10 cellular contexts compared by ENCODE assay signal in the genomic region with DNA sequence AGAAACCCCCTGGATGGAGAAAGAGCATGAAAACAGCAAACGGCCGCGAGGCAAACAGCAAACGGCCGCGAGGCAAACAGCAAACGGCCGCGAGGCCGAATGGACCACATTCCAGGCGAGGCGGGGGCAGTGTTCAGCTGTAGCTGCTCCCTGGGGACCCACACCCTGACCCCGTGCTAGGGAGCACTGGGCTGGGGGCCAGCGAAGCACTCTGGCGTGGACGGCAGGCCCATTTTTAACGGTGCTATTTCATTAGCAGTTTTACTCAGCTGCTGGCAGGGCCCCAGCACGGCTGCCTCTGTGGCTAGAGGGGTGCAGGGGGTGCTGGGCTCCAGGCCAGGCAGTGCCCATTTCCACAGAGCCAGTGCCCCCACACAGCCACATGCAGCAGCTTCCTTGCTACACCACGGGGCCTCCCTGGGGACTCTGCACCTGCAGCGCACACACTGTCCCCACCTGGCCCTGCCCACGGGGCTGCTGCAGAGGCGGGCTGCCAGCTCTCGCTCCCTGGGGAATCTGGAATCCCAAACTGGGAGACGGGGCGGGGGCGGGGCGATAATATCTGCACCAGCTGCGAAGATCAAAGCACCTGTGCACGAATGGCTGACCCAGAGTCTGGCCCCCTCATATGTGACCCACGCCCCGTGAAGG. TPM values are rescaled to one million over a fixed set of nuclear protein-coding genes. Genes with fewer than 3 reads are reported as not detected.
A peak's percentile ranks its signal among the peaks of the same experiment; 100 is the strongest.
DNase-seq lines count a peak whose midpoint lies in the region; TF ChIP-seq lines count a peak whose summit lies in the region.
"Had no signal": no experiment of that assay in that cellular context is flagged by ENCODE, and none has a peak within 500 bp of the region (broad histone marks: within the 10 kb centered on the region; RNA-seq: fewer than 3 reads in every experiment).

No MANE protein-coding gene starts in this region.

- H3K27ac ChIP-seq in VCaP (peak overlapping the region; percentile 21; the same call in 1 of the 2 replicates), caudate nucleus (ENCODE audit: low read depth, low read length) (no peak overlapping the region)

- peaks cover 2% of the 10 kb centered on the region for H3K36me3 Mint-ChIP-seq in IgD-negative memory B cell
- H3K36me3 Mint-ChIP-seq in endothelial cell (ENCODE audit: low read depth, unreplicated experiment): no peaks in the 10 kb centered on the region
- H3K36me3 Mint-ChIP-seq: brain had no signal

- H3K9me3 Mint-ChIP-seq in IgD-negative memory B cell: no peaks in the 10 kb centered on the region
- H3K9me3 Mint-ChIP-seq in endothelial cell (ENCODE audit: unreplicated experiment): no peaks in the 10 kb centered on the region

- H3K4me3 ChIP-seq in AG10803 (ENCODE audit: low read length): no peak overlapping the region

- H3K27me3 Mint-ChIP-seq in IgD-negative memory B cell: peaks cover 10% of the 10 kb centered on the region
- H3K27me3 Mint-ChIP-seq in endothelial cell (ENCODE audit: unreplicated experiment): peaks cover 8% of the 10 kb centered on the region

- TF ChIP-seq CTCF in AG10803 (conservative IDR thresholded peaks at IDR 0.05; ENCODE audit: low read length) (no peak), VCaP (conservative IDR thresholded peaks at IDR 0.05) (no peak), endothelial cell (IDR thresholded peaks at IDR 0.05; ENCODE audit: unreplicated experiment) (no peak)

- peaks cover 23 to 34% (median 30%) of the 10 kb centered on the region in 3 donors for H3K4me1 Mint-ChIP-seq in IgD-negative memory B cell
- peaks cover 3% of the 10 kb centered on the region for H3K4me1 Mint-ChIP-seq in endothelial cell (ENCODE audit: unreplicated experiment)

- DNase-seq in AG10803 (ENCODE audit: low read depth) (peak; percentile 13), left kidney (ENCODE audit: low read depth, low spot score) (peak; percentile 62), pons (ENCODE audit: low spot score) (no peak), C1 segment of cervical spinal cord (lab: John Stamatoyannopoulos, UW) (no peak), endothelial cell (ENCODE audit: low spot score) (no peak), caudate nucleus (lab: John Stamatoyannopoulos, UW) (no peak)
- DNase-seq: SIG-M5 had no signal

- H3K4me3 Mint-ChIP-seq in IgD-negative memory B cell: peak overlapping the region; percentile 61 to 90 (median 74)
- no peak overlapping the region for H3K4me3 Mint-ChIP-seq in endothelial cell (ENCODE audit: unreplicated experiment)
- H3K4me3 Mint-ChIP-seq: brain had no signal

- H3K27ac Mint-ChIP-seq in IgD-negative memory B cell: peak overlapping the region in 2 of 3 donors; percentile 27 to 76
- no peak overlapping the region for H3K27ac Mint-ChIP-seq in endothelial cell (ENCODE audit: unreplicated experiment)

RNA-seq across cellular contexts. Expression of gene SLCO4A1, which starts 35.6 kb away (rescaled TPM):
- 3.4 TPM for polyA plus RNA-seq in IgD-negative memory B cell
- 1.4 TPM for total RNA-seq in endothelial cell (ENCODE audit: unreplicated experiment)

Comparison
In these comparisons a context has a peak if more than half of its experiments do, and no peak if none do; other contexts are left out.
1. DNase-seq: peak in AG10803 (single experiment) and left kidney (single experiment); none in pons (single experiment), C1 segment of cervical spinal cord (0 of 14), endothelial cell (single experiment) and caudate nucleus (0 of 61).